ENCODE assay signal across 24 cellular contexts in the genomic region with DNA sequence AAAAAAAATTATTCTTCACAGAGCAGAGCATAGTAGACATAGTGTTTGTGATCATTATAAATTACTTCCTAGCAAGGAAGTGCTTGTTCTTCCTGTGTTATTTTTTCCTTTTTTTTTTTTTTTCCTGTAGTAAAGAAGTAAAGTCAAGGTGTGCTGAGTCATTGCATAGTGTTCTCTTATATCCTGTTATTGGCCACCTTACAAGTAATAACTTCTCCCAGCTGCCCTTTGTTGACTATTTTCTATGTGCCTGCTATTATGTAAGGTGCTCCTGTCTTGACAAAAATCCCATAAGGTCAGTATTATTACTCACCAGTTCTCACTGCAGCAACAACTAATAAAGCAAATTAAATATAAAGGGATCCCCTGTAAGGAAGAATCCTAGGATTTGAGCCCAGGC.
"Had no signal": no experiment of that assay in that cellular context is flagged by ENCODE, and none has a peak within 500 bp of the region (broad histone marks: within the 10 kb centered on the region; RNA-seq: fewer than 3 reads in every experiment).

No MANE protein-coding gene starts in this region.

- H3K36me3 ChIP-seq: colonic mucosa, neutrophil had no signal

- H3K4me3 Mint-ChIP-seq: activated CD8-positive, alpha-beta T cell treated with anti-CD3 and anti-CD28 coated beads for 36 hours; activated naive CD8-positive, alpha-beta T cell; activated T-cell treated with anti-CD3 and anti-CD28 coated beads, Interleukin-2, amount 50 U/mL, for 4 hours; natural killer cell; type B pancreatic cell; WTC11 had no signal

- H3K27me3 Mint-ChIP-seq: activated CD8-positive, alpha-beta T cell treated with anti-CD3 and anti-CD28 coated beads for 36 hours; activated naive CD8-positive, alpha-beta T cell; type B pancreatic cell had no signal

- ATAC-seq: activated CD8-positive, alpha-beta T cell treated with anti-CD3 and anti-CD28 coated beads for 36 hours; activated T-cell treated with anti-CD3 and anti-CD28 coated beads, Interleukin-2, amount 50 U/mL, for 4 hours; left ventricle myocardium superior; natural killer cell; stimulated activated naive CD8-positive, alpha-beta T cell treated with anti-CD3 and anti-CD28 coated beads, Interleukin-15, Interleukin-2, amounts not matched to agents 100 U/mL and 50 U/mL, for 24 hours; WTC11 had no signal

- H3K4me1 Mint-ChIP-seq: natural killer cell, WTC11 had no signal

- H3K9ac ChIP-seq: parathyroid adenoma had no signal

- H3K27me3 ChIP-seq: colonic mucosa, neutrophil had no signal

- H3K4me3 ChIP-seq: colonic mucosa had no signal

- H2AFZ ChIP-seq: parathyroid adenoma had no signal

- H3K27ac ChIP-seq: colonic mucosa, neutrophil, parathyroid adenoma had no signal

- H3K9me3 ChIP-seq: colonic mucosa had no signal

- DNase-seq: activated CD4-positive, alpha-beta T cell treated with anti-CD3 and anti-CD28 coated beads for 48 hours; activated CD8-positive, alpha-beta T cell treated with anti-CD3 and anti-CD28 coated beads for 36 hours; activated effector memory CD4-positive, alpha-beta T cell treated with anti-CD3 and anti-CD28 coated beads, Interleukin-2, amount 50 U/mL, for 16 hours; activated T-cell treated with anti-CD3 and anti-CD28 coated beads, Interleukin-2, amount 50 U/mL, for 4 hours; amniotic stem cell; central memory CD4-positive, alpha-beta T cell; colonic mucosa; effector CD4-positive, alpha-beta T cell; erythroblast; glutamatergic neuron; kidney glomerular epithelial cell; left ventricle myocardium superior; mesenchymal stem cell; natural killer cell; small intestine; stimulated activated CD4-positive, alpha-beta T cell treated with anti-CD3 and anti-CD28 coated beads, Interleukin-4, amount 100 ng/mL, for 4 hours; stimulated activated CD8-positive, alpha-beta memory T cell treated with anti-CD3 and anti-CD28 coated beads, Interleukin-4, amount 100 ng/mL, for 48 hours; stimulated activated naive CD8-positive, alpha-beta T cell treated with anti-CD3 and anti-CD28 coated beads, Interleukin-15, Interleukin-2, amounts not matched to agents 100 U/mL and 50 U/mL, for 24 hours; T-helper 2 cell had no signal

- H3K27ac Mint-ChIP-seq: activated CD8-positive, alpha-beta T cell treated with anti-CD3 and anti-CD28 coated beads for 36 hours; activated naive CD8-positive, alpha-beta T cell; natural killer cell; type B pancreatic cell; WTC11 had no signal

- H3K4me1 ChIP-seq: colonic mucosa had no signal

- H3K36me3 Mint-ChIP-seq: natural killer cell had no signal
